ENCODE assay signal across 11 cellular contexts in the genomic region with DNA sequence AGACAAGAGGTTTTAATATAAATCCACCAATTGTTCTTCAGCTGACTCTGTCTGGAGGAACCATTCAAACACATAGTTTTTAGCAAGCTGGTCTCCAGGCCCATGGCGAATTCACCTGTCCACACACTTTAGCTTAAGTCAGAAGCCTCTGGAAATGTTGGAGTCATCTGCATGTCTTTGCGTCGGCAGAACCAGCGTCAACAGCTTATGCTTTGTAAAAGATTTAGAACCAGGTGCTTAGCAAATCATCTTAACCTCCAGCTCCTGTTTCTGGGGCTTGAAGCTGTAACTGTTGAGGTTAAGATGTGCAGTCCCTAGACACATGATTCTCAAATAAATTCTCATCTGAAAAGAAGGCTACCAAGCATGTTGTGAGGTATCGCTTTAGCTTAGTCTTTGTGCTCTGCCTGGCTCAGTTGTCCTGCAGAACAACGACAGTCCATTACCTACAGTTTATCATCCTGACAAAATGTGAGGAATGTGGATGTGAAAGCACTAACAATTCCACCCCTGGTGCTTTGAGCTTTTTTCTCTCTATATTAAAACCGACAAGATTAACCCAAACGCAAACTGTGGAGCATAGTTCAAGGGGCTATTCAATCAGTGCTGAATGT. TPM values are rescaled to one million over a fixed set of nuclear protein-coding genes. Genes with fewer than 3 reads are reported as not detected.
A peak's percentile ranks its signal among the peaks of the same experiment; 100 is the strongest.
DNase-seq lines count a peak whose midpoint lies in the region; ATAC-seq and TF ChIP-seq lines count a peak whose summit lies in the region.
"Had no signal": no experiment of that assay in that cellular context is flagged by ENCODE, and none has a peak within 500 bp of the region (broad histone marks: within the 10 kb centered on the region; RNA-seq: fewer than 3 reads in every experiment).

No MANE protein-coding gene starts in this region.

- peaks cover 9% of the 10 kb centered on the region for H3K36me3 Mint-ChIP-seq in mesothelial cell of epicardium

- H3K9me3 ChIP-seq in Panc1 (ENCODE audit: control insufficient read depth, insufficient read depth, low read depth, low read length) (no peaks in the 10 kb centered on the region), ectodermal cell (ENCODE audit: control insufficient read depth, low read length) (no peaks in the 10 kb centered on the region), thoracic aorta (no peaks in the 10 kb centered on the region), Karpas-422 (ENCODE audit: low read length) (no peaks in the 10 kb centered on the region)
- H3K9me3 ChIP-seq: adrenal gland, pancreas had no signal

- peaks cover 56% of the 10 kb centered on the region for H3K4me1 Mint-ChIP-seq in mesothelial cell of epicardium

- TF ChIP-seq CTCF in Panc1 (IDR thresholded peaks at IDR 0.05): no peak
- no peak for TF ChIP-seq CTCF in mesothelial cell of epicardium (IDR thresholded peaks at IDR 0.05; ENCODE audit: unreplicated experiment)
- TF ChIP-seq CTCF in thoracic aorta (IDR thresholded peaks at IDR 0.05): no peak

- CTCF ChIA-PET in Panc1 (lab: Charles Lee): interaction anchor here (0.6 kb wide), 1 partner anchor 10 kb away, joined by 5 read pairs; no protein-coding TSS in a partner anchor

- H3K79me2 ChIP-seq in Karpas-422 (ENCODE audit: low read length): no peaks in the 10 kb centered on the region

- no TSS peak for BruUV-seq in Panc1 (replicated peaks; lab: Mats Ljungman, UMichigan)

- intact Hi-C loops in Panc1 (cut with micrococcal nuclease; ENCODE audit: unreplicated experiment): loop anchor here (10.0 kb wide), 2 partner anchors 1116 to 1956 kb away; no protein-coding TSS in a partner anchor

- in situ Hi-C loops in Panc1 (cut with HindIII; ENCODE audit: low pct_unique_long_range_greater_than_20kb, low sequenced_read_pairs): no loop called here

- H3K9me2 ChIP-seq in Karpas-422 (replicated peaks; ENCODE audit: insufficient read depth, low read length): no peaks in the 10 kb centered on the region

- H3K36me3 ChIP-seq in Panc1 (ENCODE audit: control insufficient read depth, insufficient read depth, low read length) (no peaks in the 10 kb centered on the region; the same call in 1 of the 2 replicates), ectodermal cell (ENCODE audit: control insufficient read depth, insufficient read depth, low read length) (no peaks in the 10 kb centered on the region), thoracic aorta (no peaks in the 10 kb centered on the region), Karpas-422 (ENCODE audit: insufficient read depth, low read length) (no peaks in the 10 kb centered on the region)
- H3K36me3 ChIP-seq: adrenal gland, pancreas had no signal

- H3K27ac ChIP-seq in Panc1 (ENCODE audit: low read length): no peak overlapping the region
- no peak overlapping the region for H3K27ac ChIP-seq in ectodermal cell (ENCODE audit: insufficient read depth, low read depth, low read length, poor library complexity, severe bottlenecking)
- peak overlapping the region; percentile 55 to 57 for H3K27ac ChIP-seq in thoracic aorta
- H3K27ac ChIP-seq in Karpas-422 (ENCODE audit: low read length): no peak overlapping the region
- H3K27ac ChIP-seq: pancreas had no signal

- no peak overlapping the region for H3K9ac ChIP-seq in Karpas-422 (ENCODE audit: low read length)

- POLR2A ChIA-PET in Panc1 (lab: Charles Lee): no interaction called here

- no peak for ATAC-seq in Panc1
- no peak for ATAC-seq in thoracic aorta (ENCODE audit: insufficient number of reproducible peaks, low FRiP score, low read depth)
- ATAC-seq in HG03095 (IDR thresholded peaks at IDR 0.05; ENCODE audit: unreplicated experiment): no peak
- no peak for ATAC-seq in HG03097 (IDR thresholded peaks at IDR 0.05; ENCODE audit: low FRiP score, unreplicated experiment)
- ATAC-seq: pancreas had no signal

- DNase-seq in Panc1 (ENCODE audit: low read depth, low spot score) (no peak), mesothelial cell of epicardium (ENCODE audit: low spot score in 2 of 2, unreplicated experiment in 2 of 2) (no peak), thoracic aorta (ENCODE audit: low spot score) (no peak), Karpas-422 (no peak)
- DNase-seq: adrenal gland, DND-41, Kasumi-1, pancreas had no signal

- H3K4me3 Mint-ChIP-seq in mesothelial cell of epicardium: peak overlapping the region; percentile 99

- H3K4me3 ChIP-seq in Panc1 (ENCODE audit: low read depth in 2 of 2, low read length in 2 of 2) (peak overlapping the region; percentile 9), ectodermal cell (ENCODE audit: insufficient read depth, low read depth, low read length) (peak overlapping the region; percentile 97), thoracic aorta (peak overlapping the region; percentile 89), Karpas-422 (ENCODE audit: low read length) (no peak overlapping the region)
- H3K4me3 ChIP-seq: pancreas had no signal

- no peaks in the 10 kb centered on the region for H4K20me1 ChIP-seq in Karpas-422 (ENCODE audit: insufficient read depth, low read depth, low read length)

- H3K4me2 ChIP-seq in Karpas-422 (ENCODE audit: low read depth, low read length, poor library complexity, severe bottlenecking): no peak overlapping the region

- no peak overlapping the region for H2AFZ ChIP-seq in Karpas-422 (ENCODE audit: low read length)

- H3K4me1 ChIP-seq in Panc1 (ENCODE audit: control insufficient read depth, insufficient read depth, low read length) (peaks cover 7% of the 10 kb centered on the region), ectodermal cell (ENCODE audit: control insufficient read depth, insufficient read depth, low read length) (peaks cover 45% of the 10 kb centered on the region), thoracic aorta (ENCODE audit: control insufficient read depth in 1 of 2, low read depth in 2 of 2) (peaks cover 0 to 37% of the 10 kb centered on the region in 2 donors), Karpas-422 (ENCODE audit: low read length) (peaks cover 3% of the 10 kb centered on the region)

- H3K27ac Mint-ChIP-seq in mesothelial cell of epicardium: peak overlapping the region; percentile 95

- no peaks in the 10 kb centered on the region for H3K9me3 Mint-ChIP-seq in mesothelial cell of epicardium

- H3K27me3 ChIP-seq in Panc1 (ENCODE audit: control insufficient read depth, insufficient read depth, low read length) (no peaks in the 10 kb centered on the region), ectodermal cell (ENCODE audit: control insufficient read depth, insufficient read depth, low read length, poor library complexity, severe bottlenecking) (no peaks in the 10 kb centered on the region), thoracic aorta (replicated peaks; ENCODE audit: insufficient read depth) (no peaks in the 10 kb centered on the region), Karpas-422 (ENCODE audit: low read length) (no peaks in the 10 kb centered on the region)
- H3K27me3 ChIP-seq: pancreas had no signal

- 47 to 67% methylated on average over 6 to 8 of the region's 8 CpGs for WGBS in ectodermal cell, 2 experiments

- no peaks in the 10 kb centered on the region for H3K27me3 Mint-ChIP-seq in mesothelial cell of epicardium (ENCODE audit: low read depth)

RNA-seq across cellular contexts. Expression of gene EFNB2, which starts 4.4 kb away (rescaled TPM):
- total RNA-seq in Panc1 (2021; ENCODE audit: unreplicated experiment) (4.7 TPM), mesothelial cell of epicardium (197 to 211 TPM (median 202 TPM) in 3 replicates), thoracic aorta (10 to 100 TPM; 27.2 to 45.2 TPM)
- polyA plus RNA-seq in Panc1 (2012; ENCODE audit: insufficient read length): 2.5 TPM
- polyA plus RNA-seq in ectodermal cell (2013, experiment 1 of 4): 116 TPM
- polyA plus RNA-seq in ectodermal cell (2013, experiment 2 of 4): 110 TPM
- polyA plus RNA-seq in ectodermal cell (2013, experiment 3 of 4): 92.2 TPM
- 100 TPM for polyA plus RNA-seq in ectodermal cell (2013, experiment 4 of 4)
- 0.07 TPM in 1 of 2 replicates, not detected in the other for total RNA-seq in Karpas-422 (2014; rRNA removed; shearing (Covaris generic); ENCODE audit: low replicate concordance)

RNA-seq across cellular contexts. Expression of gene ARGLU1, which starts 36.9 kb away (rescaled TPM):
- total RNA-seq in Panc1 (2021; ENCODE audit: unreplicated experiment) (38.5 TPM), mesothelial cell of epicardium (231 to 235 TPM (median 233 TPM) in 3 replicates), thoracic aorta (100 to 1,000 TPM; 112 to 159 TPM)
- 28.3 TPM for polyA plus RNA-seq in Panc1 (2012; ENCODE audit: insufficient read length)
- 244 TPM for polyA plus RNA-seq in ectodermal cell (2013, experiment 1 of 4)
- 234 TPM for polyA plus RNA-seq in ectodermal cell (2013, experiment 2 of 4)
- polyA plus RNA-seq in ectodermal cell (2013, experiment 3 of 4): 236 TPM
- polyA plus RNA-seq in ectodermal cell (2013, experiment 4 of 4): 269 TPM
- 106 and 147 TPM in 2 replicates for total RNA-seq in Karpas-422 (2014; rRNA removed; shearing (Covaris generic); ENCODE audit: low replicate concordance)

Comparison
In these comparisons a context has a peak if more than half of its experiments do, and no peak if none do; other contexts are left out.
1. H3K27ac ChIP-seq: peak in thoracic aorta (2 of 2); none in Panc1 (single experiment), ectodermal cell (single experiment) and Karpas-422 (single experiment).